In the genomic region with DNA sequence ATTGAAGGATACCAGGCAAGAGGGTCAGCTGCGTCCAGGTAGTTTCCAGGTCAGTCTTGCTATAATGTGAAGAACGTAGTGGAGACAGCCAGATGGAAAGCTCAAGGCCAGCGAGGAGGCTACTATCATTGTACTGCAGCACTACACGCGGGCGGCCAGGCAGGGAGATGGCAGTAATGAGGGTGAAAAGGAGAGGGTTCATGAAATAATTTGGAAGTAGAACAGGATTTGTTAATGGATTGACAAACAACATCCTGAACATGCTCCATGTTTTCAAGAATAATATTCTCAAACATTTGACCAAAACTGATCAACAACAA, we compare ENCODE assay signal across 1 cellular context.
TF ChIP-seq lines count a peak whose summit lies in the region.

No MANE protein-coding gene starts in this region.

TF ChIP-seq in SK-N-SH treated with all-trans-retinoic acid at 6 μM for 48 hours, 23 proteins besides CTCF, POLR2A, EP300 and RAD21 (continued from another document):
- TF ChIP-seq, protein P1, sequence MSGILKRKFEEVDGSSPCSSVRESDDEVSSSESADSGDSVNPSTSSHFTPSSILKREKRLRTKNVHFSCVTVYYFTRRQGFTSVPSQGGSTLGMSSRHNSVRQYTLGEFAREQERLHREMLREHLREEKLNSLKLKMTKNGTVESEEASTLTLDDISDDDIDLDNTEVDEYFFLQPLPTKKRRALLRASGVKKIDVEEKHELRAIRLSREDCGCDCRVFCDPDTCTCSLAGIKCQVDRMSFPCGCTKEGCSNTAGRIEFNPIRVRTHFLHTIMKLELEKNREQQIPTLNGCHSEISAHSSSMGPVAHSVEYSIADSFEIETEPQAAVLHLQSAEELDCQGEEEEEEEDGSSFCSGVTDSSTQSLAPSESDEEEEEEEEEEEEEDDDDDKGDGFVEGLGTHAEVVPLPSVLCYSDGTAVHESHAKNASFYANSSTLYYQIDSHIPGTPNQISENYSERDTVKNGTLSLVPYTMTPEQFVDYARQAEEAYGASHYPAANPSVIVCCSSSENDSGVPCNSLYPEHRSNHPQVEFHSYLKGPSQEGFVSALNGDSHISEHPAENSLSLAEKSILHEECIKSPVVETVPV (CRISPR knock-in tag; IDR thresholded peaks at IDR 0.05): no peak
TF ChIP-seq in SK-N-SH treated with all-trans-retinoic acid at 6 μM for 48 hours: peak in this region for 0.
